ENCODE assay signal across 14 cellular contexts in the genomic region with DNA sequence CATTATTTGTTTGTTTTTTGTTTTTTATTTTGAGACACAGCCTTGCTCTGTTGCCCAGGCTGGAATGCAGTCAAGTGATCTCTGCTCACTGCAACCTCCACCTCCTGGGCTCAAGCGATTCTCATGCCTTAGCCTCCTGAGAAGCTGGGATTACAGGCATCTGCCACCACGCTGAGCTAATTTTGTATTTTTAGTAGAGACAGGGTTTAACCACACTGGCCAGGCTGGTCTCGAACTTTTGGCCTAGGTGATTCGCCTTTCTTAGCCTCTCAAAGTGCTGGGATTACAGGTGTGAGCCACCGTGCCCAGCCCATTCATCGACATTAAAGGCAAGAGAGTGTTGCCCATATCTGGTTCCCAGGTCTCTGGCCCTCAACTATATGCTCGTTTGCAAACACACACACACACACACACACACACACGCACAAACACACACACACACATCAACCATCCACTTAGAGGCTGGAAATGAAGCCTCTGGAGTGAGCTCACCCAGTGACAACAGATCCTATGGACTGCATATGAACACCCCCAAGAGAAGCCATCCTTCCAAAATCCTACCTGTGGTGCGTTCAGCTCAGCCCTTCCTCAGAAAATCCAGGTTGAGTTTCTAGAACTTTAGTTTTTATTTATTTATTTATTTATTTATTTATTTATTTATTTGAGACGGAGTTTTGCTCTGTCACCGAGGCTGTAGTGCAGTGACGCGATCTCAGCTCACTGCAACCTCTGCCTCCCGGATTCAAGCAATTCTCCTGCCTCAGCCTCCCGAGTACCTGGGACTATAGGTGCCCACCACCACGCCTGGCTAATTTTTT. TPM values are rescaled to one million over a fixed set of nuclear protein-coding genes. Genes with fewer than 3 reads are reported as not detected.
A peak's percentile ranks its signal among the peaks of the same experiment; 100 is the strongest.
DNase-seq lines count a peak whose midpoint lies in the region; ATAC-seq, FAIRE-seq and TF ChIP-seq lines count a peak whose summit lies in the region.
"Had no signal": no experiment of that assay in that cellular context is flagged by ENCODE, and none has a peak within 500 bp of the region (broad histone marks: within the 10 kb centered on the region; RNA-seq: fewer than 3 reads in every experiment).

No MANE protein-coding gene starts in this region.

- no peak for TF ChIP-seq CTCF in MCF 10A (IDR thresholded peaks at IDR 0.05; ENCODE audit: unreplicated experiment)

- no peaks in the 10 kb centered on the region for H3K27me3 Mint-ChIP-seq in activated CD4-positive, alpha-beta T cell treated with anti-CD3 and anti-CD28 coated beads, Interleukin-2, amount 10 ng/mL, durations not matched to agents 24 days and 14 days
- peaks cover 2% of the 10 kb centered on the region for H3K27me3 Mint-ChIP-seq in activated CD4-positive, alpha-beta memory T cell treated with anti-CD3 and anti-CD28 coated beads, Interleukin-2, amount 10 ng/mL, durations not matched to agents 7 days and 5 days
- no peaks in the 10 kb centered on the region for H3K27me3 Mint-ChIP-seq in naive thymus-derived CD8-positive, alpha-beta T cell
- H3K27me3 Mint-ChIP-seq in MCF 10A (ENCODE audit: insufficient read depth, unreplicated experiment) = no peaks in the 10 kb centered on the region

- FAIRE-seq in GM18507 (lab: Jason Lieb, UNC) = peak; percentile 62
- FAIRE-seq: A204.1, H54 had no signal

- peaks cover 2% of the 10 kb centered on the region for H3K36me3 Mint-ChIP-seq in activated CD4-positive, alpha-beta T cell treated with anti-CD3 and anti-CD28 coated beads, Interleukin-2, amount 10 ng/mL, durations not matched to agents 24 days and 14 days (ENCODE audit: low read depth)
- H3K36me3 Mint-ChIP-seq in activated CD4-positive, alpha-beta memory T cell treated with anti-CD3 and anti-CD28 coated beads, Interleukin-2, amount 10 ng/mL, durations not matched to agents 7 days and 5 days (ENCODE audit: low read depth) = peaks cover 6% of the 10 kb centered on the region
- H3K36me3 Mint-ChIP-seq in naive thymus-derived CD8-positive, alpha-beta T cell = no peaks in the 10 kb centered on the region
- H3K36me3 Mint-ChIP-seq in MCF 10A (ENCODE audit: insufficient read depth, unreplicated experiment) = no peaks in the 10 kb centered on the region

- no TSS peak for BruUV-seq in MCF 10A (replicated peaks; lab: Mats Ljungman, UMichigan)

- peak overlapping the region; percentile 75 for H3K4me3 Mint-ChIP-seq in activated CD4-positive, alpha-beta T cell treated with anti-CD3 and anti-CD28 coated beads, Interleukin-2, amount 10 ng/mL, durations not matched to agents 24 days and 14 days
- H3K4me3 Mint-ChIP-seq in activated CD4-positive, alpha-beta memory T cell treated with anti-CD3 and anti-CD28 coated beads, Interleukin-2, amount 10 ng/mL, durations not matched to agents 7 days and 5 days = peak overlapping the region; percentile 67
- H3K4me3 Mint-ChIP-seq in naive thymus-derived CD8-positive, alpha-beta T cell = peak overlapping the region in 9 of 10 donors; percentile 57 to 78 (median 69)
- H3K4me3 Mint-ChIP-seq in MCF 10A (ENCODE audit: unreplicated experiment) = no peak overlapping the region

- peaks cover 71% of the 10 kb centered on the region for H3K4me1 Mint-ChIP-seq in activated CD4-positive, alpha-beta T cell treated with anti-CD3 and anti-CD28 coated beads, Interleukin-2, amount 10 ng/mL, durations not matched to agents 24 days and 14 days
- peaks cover 73% of the 10 kb centered on the region for H3K4me1 Mint-ChIP-seq in activated CD4-positive, alpha-beta memory T cell treated with anti-CD3 and anti-CD28 coated beads, Interleukin-2, amount 10 ng/mL, durations not matched to agents 7 days and 5 days
- peaks cover 18 to 50% (median 47%) of the 10 kb centered on the region in 4 donors for H3K4me1 Mint-ChIP-seq in naive thymus-derived CD8-positive, alpha-beta T cell
- H3K4me1 Mint-ChIP-seq in MCF 10A (ENCODE audit: insufficient read depth, unreplicated experiment) = no peaks in the 10 kb centered on the region

- peak overlapping the region; percentile 95 for H3K27ac Mint-ChIP-seq in activated CD4-positive, alpha-beta T cell treated with anti-CD3 and anti-CD28 coated beads, Interleukin-2, amount 10 ng/mL, durations not matched to agents 24 days and 14 days
- H3K27ac Mint-ChIP-seq in activated CD4-positive, alpha-beta memory T cell treated with anti-CD3 and anti-CD28 coated beads, Interleukin-2, amount 10 ng/mL, durations not matched to agents 7 days and 5 days = peak overlapping the region; percentile 98
- peak overlapping the region in 9 of 10 donors; percentile 68 to 93 (median 90) for H3K27ac Mint-ChIP-seq in naive thymus-derived CD8-positive, alpha-beta T cell
- no peak overlapping the region for H3K27ac Mint-ChIP-seq in MCF 10A (ENCODE audit: low read depth, unreplicated experiment)

- ATAC-seq in naive thymus-derived CD8-positive, alpha-beta T cell = no peak
- no peak for ATAC-seq in HG02970 (IDR thresholded peaks at IDR 0.05; ENCODE audit: low FRiP score, unreplicated experiment)
- ATAC-seq: body of pancreas had no signal

- DNase-seq in activated CD4-positive, alpha-beta T cell treated with anti-CD3 and anti-CD28 coated beads, Interleukin-2, amount 10 ng/mL, durations not matched to agents 24 days and 14 days = peak; percentile 70
- DNase-seq in activated CD4-positive, alpha-beta T cell treated with anti-CD3 and anti-CD28 coated beads, Interleukin-2, amount 50 U/mL, for 4 hours = no peak
- DNase-seq in GM18507 (ENCODE audit: extremely low spot score, insufficient read length, low read depth) (no peak), MCF 10A (ENCODE audit: unreplicated experiment) (no peak), NCI-H2029 (lab: John Stamatoyannopoulos, UW) (no peak)
- no peak for DNase-seq in activated CD4-positive, alpha-beta memory T cell treated with anti-CD3 and anti-CD28 coated beads, Interleukin-2, amount 10 ng/mL, durations not matched to agents 7 days and 5 days
- DNase-seq in naive thymus-derived CD8-positive, alpha-beta T cell = no peak
- DNase-seq: dermis blood vessel endothelial cell, islet precursor cell, mesenchymal stem cell had no signal

- no peaks in the 10 kb centered on the region for H3K9me3 Mint-ChIP-seq in activated CD4-positive, alpha-beta T cell treated with anti-CD3 and anti-CD28 coated beads, Interleukin-2, amount 10 ng/mL, durations not matched to agents 24 days and 14 days
- no peaks in the 10 kb centered on the region for H3K9me3 Mint-ChIP-seq in activated CD4-positive, alpha-beta memory T cell treated with anti-CD3 and anti-CD28 coated beads, Interleukin-2, amount 10 ng/mL, durations not matched to agents 7 days and 5 days
- no peaks in the 10 kb centered on the region for H3K9me3 Mint-ChIP-seq in naive thymus-derived CD8-positive, alpha-beta T cell
- H3K9me3 Mint-ChIP-seq in MCF 10A (ENCODE audit: unreplicated experiment) = no peaks in the 10 kb centered on the region

- POLR2A ChIA-PET in activated CD4-positive, alpha-beta memory T cell treated with anti-CD3 and anti-CD28 coated beads, Interleukin-2, amount 10 ng/mL, durations not matched to agents 7 days and 5 days (lab: Charles Lee) = interaction anchor here (0.7 to 8.3 kb wide), 24 partner anchors 11 to 272 kb away, joined by 3 to 400 read pairs (median 5); partner anchors contain the start of genes DCTPP1, FBRS, ITGAL and PRR14
- POLR2A ChIA-PET in naive thymus-derived CD8-positive, alpha-beta T cell (lab: Charles Lee) = interaction anchor here (0.5 to 9.4 kb wide), 16 partner anchors 8 to 203 kb away, joined by 3 to 247 read pairs (median 6); partner anchors contain the start of genes DCTPP1, FBRS, ITGAL and SEPHS2
- POLR2A ChIA-PET in MCF 10A (lab: Yijun Ruan, JAX) = interaction anchor here (0.7 to 1.1 kb wide), 2 partner anchors 12 to 18 kb away, joined by 3 to 4 read pairs; no protein-coding TSS in a partner anchor

- intact Hi-C loops in activated CD4-positive, alpha-beta T cell treated with anti-CD3 and anti-CD28 coated beads, Interleukin-2, amount 10 ng/mL, durations not matched to agents 24 days and 14 days (cut with micrococcal nuclease) = no loop called here
- intact Hi-C loops in MCF 10A (cut with micrococcal nuclease) = no loop called here

- CTCF ChIA-PET in activated CD4-positive, alpha-beta memory T cell treated with anti-CD3 and anti-CD28 coated beads, Interleukin-2, amount 10 ng/mL, durations not matched to agents 7 days and 5 days (lab: Charles Lee) = interaction anchor here (0.6 to 7.4 kb wide), 9 partner anchors 9 to 176 kb away, joined by 3 to 107 read pairs (median 4); partner anchors contain the start of genes DCTPP1 and ITGAL
- CTCF ChIA-PET in MCF 10A (lab: Yijun Ruan, JAX) = interaction anchor here (1.0 kb wide), 1 partner anchor 8 kb away, joined by 6 read pairs; no protein-coding TSS in a partner anchor

RNA-seq across cellular contexts. Expression of gene SEPHS2, which starts 12.3 kb away (rescaled TPM):
- 79.7 and 80.2 TPM in 2 replicates for total RNA-seq in activated CD4-positive, alpha-beta T cell treated with anti-CD3 and anti-CD28 coated beads, Interleukin-2, amount 10 ng/mL, durations not matched to agents 24 days and 14 days
- 10 to 100 TPM; 56.3 to 57.8 TPM for total RNA-seq in activated CD4-positive, alpha-beta memory T cell treated with anti-CD3 and anti-CD28 coated beads, Interleukin-2, amount 10 ng/mL, durations not matched to agents 7 days and 5 days
- total RNA-seq in naive thymus-derived CD8-positive, alpha-beta T cell = 10 to 100 TPM; 52.3 to 55.1 TPM
- 10 to 100 TPM; 45.5 to 60.7 (median 55.0) TPM for polyA plus RNA-seq in naive thymus-derived CD8-positive, alpha-beta T cell
- total RNA-seq in MCF 10A (2022) = 51.9 and 73.3 TPM in 2 replicates

RNA-seq across cellular contexts. Expression of gene ITGAL, which starts 14.6 kb away (rescaled TPM):
- total RNA-seq in activated CD4-positive, alpha-beta T cell treated with anti-CD3 and anti-CD28 coated beads, Interleukin-2, amount 10 ng/mL, durations not matched to agents 24 days and 14 days = 264 and 267 TPM in 2 replicates
- total RNA-seq in activated CD4-positive, alpha-beta memory T cell treated with anti-CD3 and anti-CD28 coated beads, Interleukin-2, amount 10 ng/mL, durations not matched to agents 7 days and 5 days = 100 to 1,000 TPM; 583 to 586 TPM
- total RNA-seq in naive thymus-derived CD8-positive, alpha-beta T cell = 100 to 1,000 TPM; 334 to 339 TPM
- 100 to 1,000 TPM; 121 to 157 (median 124) TPM for polyA plus RNA-seq in naive thymus-derived CD8-positive, alpha-beta T cell
- not detected in 2 replicates for total RNA-seq in MCF 10A (2022)
- total RNA-seq: dermis blood vessel endothelial cell had no signal

RNA-seq across cellular contexts. Expression of gene DCTPP1, which starts 28.1 kb away (rescaled TPM):
- 167 and 176 TPM in 2 replicates for total RNA-seq in activated CD4-positive, alpha-beta T cell treated with anti-CD3 and anti-CD28 coated beads, Interleukin-2, amount 10 ng/mL, durations not matched to agents 24 days and 14 days
- total RNA-seq in activated CD4-positive, alpha-beta memory T cell treated with anti-CD3 and anti-CD28 coated beads, Interleukin-2, amount 10 ng/mL, durations not matched to agents 7 days and 5 days = 10 to 100 TPM; 51.3 to 51.4 TPM
- 10 to 100 TPM; 15.2 to 16.7 TPM for total RNA-seq in naive thymus-derived CD8-positive, alpha-beta T cell
- 10 to 100 TPM; 63.0 to 79.6 (median 64.0) TPM for polyA plus RNA-seq in naive thymus-derived CD8-positive, alpha-beta T cell
- total RNA-seq in MCF 10A (2022) = 29.1 and 42.4 TPM in 2 replicates

RNA-seq across cellular contexts. Expression of gene ZNF771, which starts 50.5 kb away (rescaled TPM):
- 8.6 and 10.3 TPM in 2 replicates for total RNA-seq in activated CD4-positive, alpha-beta T cell treated with anti-CD3 and anti-CD28 coated beads, Interleukin-2, amount 10 ng/mL, durations not matched to agents 24 days and 14 days
- 1 to 10 TPM; 4.2 to 4.5 TPM for total RNA-seq in activated CD4-positive, alpha-beta memory T cell treated with anti-CD3 and anti-CD28 coated beads, Interleukin-2, amount 10 ng/mL, durations not matched to agents 7 days and 5 days
- total RNA-seq in naive thymus-derived CD8-positive, alpha-beta T cell = 1 to 10 TPM; 5.5 to 7.6 TPM
- polyA plus RNA-seq in naive thymus-derived CD8-positive, alpha-beta T cell = 1 to 10 TPM; 2.1 to 6.7 (median 3.8) TPM
- 8.1 and 8.3 TPM in 2 replicates for total RNA-seq in MCF 10A (2022)

Comparison
In these comparisons a context has a peak if more than half of its experiments do, and no peak if none do; other contexts are left out.
1. RNA of gene ITGAL, which starts 14.6 kb away (total RNA-seq): 583 to 586 TPM in activated CD4-positive, alpha-beta memory T cell treated with anti-CD3 and anti-CD28 coated beads, Interleukin-2, amount 10 ng/mL, durations not matched to agents 7 days and 5 days, 334 to 339 TPM in naive thymus-derived CD8-positive, alpha-beta T cell and 264 to 267 TPM in activated CD4-positive, alpha-beta T cell treated with anti-CD3 and anti-CD28 coated beads, Interleukin-2, amount 10 ng/mL, durations not matched to agents 24 days and 14 days; not detected in MCF 10A; every median in the first group is over 100 times any median in the second.